ENCODE assay signal across 8 cellular contexts in the genomic region with DNA sequence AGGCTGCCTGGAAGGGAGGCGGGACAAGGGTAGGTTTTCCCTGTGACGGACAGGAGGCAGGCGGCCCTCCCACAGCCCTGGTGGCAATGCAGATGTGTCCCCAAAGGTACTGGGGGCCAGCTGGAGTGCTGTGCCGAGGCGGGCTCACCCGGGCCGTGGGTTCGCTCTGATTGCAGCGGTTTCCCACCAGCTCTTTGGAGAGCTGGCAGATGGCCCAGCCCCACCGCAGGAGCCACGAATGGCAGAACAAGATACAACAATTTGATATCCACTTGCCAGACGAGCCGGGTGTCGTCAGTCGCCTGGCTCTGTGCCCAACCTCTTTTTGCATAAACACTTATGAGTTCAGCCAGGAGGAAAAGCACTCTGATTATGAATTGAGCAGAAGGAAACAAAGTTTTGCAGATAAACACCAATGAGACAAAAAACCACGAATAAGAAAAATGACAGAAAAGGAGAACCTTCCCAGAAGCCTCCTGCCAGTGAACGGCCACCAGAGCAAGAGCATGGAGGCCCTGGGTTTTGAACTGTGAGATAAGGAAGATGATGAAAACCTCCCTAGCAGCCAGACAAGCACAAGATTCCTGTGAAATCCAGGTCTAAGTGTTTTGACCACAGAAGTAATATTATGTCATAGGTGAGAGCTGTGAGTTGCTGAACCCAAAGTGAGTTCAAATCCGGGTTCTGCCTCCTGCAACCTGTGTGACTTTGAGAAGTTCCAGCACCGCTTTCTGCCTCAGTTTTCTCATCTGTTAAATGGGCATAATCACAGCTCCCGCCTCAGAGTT. TPM values are rescaled to one million over a fixed set of nuclear protein-coding genes. Genes with fewer than 3 reads are reported as not detected.
DNase-seq lines count a peak whose midpoint lies in the region; ATAC-seq, FAIRE-seq and TF ChIP-seq lines count a peak whose summit lies in the region.
"Not testable (repeated sequence)": the region's sequence is repeated elsewhere in the genome, so short reads cannot be mapped to it uniquely, and the experiment has no call there.

No MANE protein-coding gene starts in this region.

- POLR2A ChIA-PET in activated CD4-positive, alpha-beta T cell treated with anti-CD3 and anti-CD28 coated beads for 36 hours (lab: Charles Lee) = not testable (repeated sequence)

- H3K9me3 ChIP-seq in astrocyte (ENCODE audit: insufficient read depth, low read depth, low read length) = not testable (repeated sequence)

- H3K36me3 Mint-ChIP-seq in activated CD4-positive, alpha-beta T cell treated with anti-CD3 and anti-CD28 coated beads for 36 hours (ENCODE audit: low read depth); astrocyte (ENCODE audit: low read depth, unreplicated experiment): not testable (repeated sequence)

- H3K27ac ChIP-seq in astrocyte (ENCODE audit: low read depth, low read length) = not testable (repeated sequence)

- H3K27me3 ChIP-seq in astrocyte (ENCODE audit: insufficient read depth, low read length) = not testable (repeated sequence)

- CTCF ChIA-PET in activated CD4-positive, alpha-beta T cell treated with anti-CD3 and anti-CD28 coated beads for 36 hours (lab: Charles Lee) = interaction anchor here (0.7 kb wide), 1 partner anchor 534 kb away, joined by 4 read pairs; no protein-coding TSS in a partner anchor

- H3K4me1 ChIP-seq in astrocyte (ENCODE audit: insufficient read depth, low read length) = not testable (repeated sequence)

- TF ChIP-seq CTCF in astrocyte (IDR thresholded peaks at IDR 0.05; ENCODE audit: insufficient read depth, low read depth, low read length) = not testable (repeated sequence)

- not testable (repeated sequence) for H3K9me3 Mint-ChIP-seq in activated CD4-positive, alpha-beta T cell treated with anti-CD3 and anti-CD28 coated beads for 36 hours (ENCODE audit: low read depth); astrocyte (ENCODE audit: unreplicated experiment)

- not testable (repeated sequence) for H4K20me1 ChIP-seq in astrocyte (ENCODE audit: insufficient read depth, low read length)

- DNase-seq in DMS53 treated with DMSO at 0.1 percent for 48 hours (lab: John Stamatoyannopoulos, UW; ENCODE audit: unreplicated experiment) (peak; percentile 10), NCI-H1092 (lab: John Stamatoyannopoulos, UW) (peak; percentile 65), NCI-H69 (lab: John Stamatoyannopoulos, UW) (peak; percentile 80), astrocyte (ENCODE audit: low read depth) (peak; percentile 32), Right ventricle myocardium superior (peak; percentile 73), posterior vena cava (ENCODE audit: low spot score) (peak; percentile 85), urothelium cell line (ENCODE audit: low spot score) (peak; percentile 24)
- DNase-seq in activated CD4-positive, alpha-beta T cell treated with anti-CD3 and anti-CD28 coated beads for 36 hours = peak; percentile 53

- H3K27ac Mint-ChIP-seq in activated CD4-positive, alpha-beta T cell treated with anti-CD3 and anti-CD28 coated beads for 36 hours; astrocyte (ENCODE audit: unreplicated experiment): not testable (repeated sequence)

- intact Hi-C loops in activated CD4-positive, alpha-beta T cell treated with anti-CD3 and anti-CD28 coated beads for 36 hours (cut with DNase I, micrococcal nuclease); Right ventricle myocardium superior (cut with DNase I); posterior vena cava (cut with DNase I): not testable (repeated sequence)

- not testable (repeated sequence) for ATAC-seq in activated CD4-positive, alpha-beta T cell treated with anti-CD3 and anti-CD28 coated beads for 36 hours; Right ventricle myocardium superior (ENCODE audit: poor library complexity)

- peaks cover 10% of the 10 kb centered on the region for H3K27me3 Mint-ChIP-seq in activated CD4-positive, alpha-beta T cell treated with anti-CD3 and anti-CD28 coated beads for 36 hours
- peaks cover 28% of the 10 kb centered on the region for H3K27me3 Mint-ChIP-seq in astrocyte (ENCODE audit: low read depth, unreplicated experiment)

- not testable (repeated sequence) for FAIRE-seq in astrocyte (lab: Jason Lieb, UNC); urothelium cell line (lab: Jason Lieb, UNC)

- H3K9ac ChIP-seq in astrocyte (ENCODE audit: low read length) = not testable (repeated sequence)

- H3K4me2 ChIP-seq in astrocyte (ENCODE audit: low read length) = not testable (repeated sequence)

- not testable (repeated sequence) for H3K4me3 Mint-ChIP-seq in activated CD4-positive, alpha-beta T cell treated with anti-CD3 and anti-CD28 coated beads for 36 hours; astrocyte (ENCODE audit: unreplicated experiment)

- not testable (repeated sequence) for H3K4me3 ChIP-seq in astrocyte (ENCODE audit: insufficient read depth, low read depth, low read length)

- peaks cover 13% of the 10 kb centered on the region for H3K4me1 Mint-ChIP-seq in activated CD4-positive, alpha-beta T cell treated with anti-CD3 and anti-CD28 coated beads for 36 hours
- H3K4me1 Mint-ChIP-seq in astrocyte (ENCODE audit: low read depth, unreplicated experiment) = not testable (repeated sequence)

- not testable (repeated sequence) for H3K36me3 ChIP-seq in astrocyte (ENCODE audit: insufficient read depth, low read length)

- not testable (repeated sequence) for H2AFZ ChIP-seq in astrocyte (ENCODE audit: low read depth, low read length)

- H3K79me2 ChIP-seq in astrocyte (ENCODE audit: insufficient read depth, low read length) = not testable (repeated sequence)

RNA-seq across cellular contexts. Expression of a gene that starts 19.9 kb away (rescaled TPM):
- total RNA-seq in activated CD4-positive, alpha-beta T cell treated with anti-CD3 and anti-CD28 coated beads for 36 hours = 10 to 100 TPM; 12.2 TPM
- total RNA-seq in astrocyte (7.3 and 9.2 TPM in 2 replicates), Right ventricle myocardium superior (4.8 TPM), posterior vena cava (1 to 10 TPM; 8.8 to 9.6 TPM)

RNA-seq across cellular contexts. Expression of a gene that starts 45.9 kb away (rescaled TPM):
- total RNA-seq in activated CD4-positive, alpha-beta T cell treated with anti-CD3 and anti-CD28 coated beads for 36 hours = 10 to 100 TPM; 15.7 to 18.1 TPM
- 23.1 and 23.2 TPM in 2 replicates for total RNA-seq in astrocyte
- total RNA-seq in Right ventricle myocardium superior = 8.5 TPM
- 10 to 100 TPM; 14.7 to 16.4 TPM for total RNA-seq in posterior vena cava

RNA-seq across cellular contexts. Expression of a gene that starts 51.7 kb away (rescaled TPM):
- total RNA-seq in activated CD4-positive, alpha-beta T cell treated with anti-CD3 and anti-CD28 coated beads for 36 hours = not detected
- total RNA-seq in astrocyte = not detected in 2 replicates
- 6.1 TPM for total RNA-seq in Right ventricle myocardium superior
- 10 to 100 TPM; 32.3 to 54.2 TPM for total RNA-seq in posterior vena cava

Comparison
In these comparisons a context has a peak if more than half of its experiments do, and no peak if none do; other contexts are left out.
1. DNase-seq: peak in every context shown above with its lines; median percentile 85 in posterior vena cava; 80 in NCI-H69; 73 in Right ventricle myocardium superior; 65 in NCI-H1092; 53 in activated CD4-positive, alpha-beta T cell treated with anti-CD3 and anti-CD28 coated beads for 36 hours; 32 in astrocyte; 24 in urothelium cell line; 10 in DMS53 treated with DMSO at 0.1 percent for 48 hours.